In genomic region chr4:104615926-104616325, GRCh38 we compare ENCODE assay signal across 19 cellular contexts.
"Had no signal": no experiment of that assay in that cellular context is flagged by ENCODE, and none has a peak within 500 bp of the region (broad histone marks: within the 10 kb centered on the region; RNA-seq: fewer than 3 reads in every experiment).

No MANE protein-coding gene starts in this region.

- H3K27ac Mint-ChIP-seq: activated naive CD8-positive, alpha-beta T cell; activated T-cell treated with anti-CD3 and anti-CD28 coated beads, Interleukin-2, amount 50 U/mL, for 72 hours; naive thymus-derived CD4-positive, alpha-beta T cell had no signal

- H3K36me3 ChIP-seq: adrenal gland, brain microvascular endothelial cell, esophagus squamous epithelium, spleen had no signal

- H3K27me3 Mint-ChIP-seq: activated naive CD8-positive, alpha-beta T cell; naive thymus-derived CD4-positive, alpha-beta T cell had no signal

- H3K9me3 ChIP-seq: adrenal gland, esophagus squamous epithelium, testis had no signal

- H3K4me1 Mint-ChIP-seq: naive thymus-derived CD4-positive, alpha-beta T cell had no signal

- H3K27me3 ChIP-seq: adrenal gland, brain microvascular endothelial cell, esophagus squamous epithelium, spleen, testis had no signal

- DNase-seq: activated CD4-positive, alpha-beta T cell treated with anti-CD3 and anti-CD28 coated beads for 4 hours; activated CD4-positive, alpha-beta T cell treated with anti-CD3 and anti-CD28 coated beads, Interleukin-2, amount 50 U/mL, for 4 hours; activated effector memory CD4-positive, alpha-beta T cell treated with Interleukin-2 at 50 U/mL for 16 hours; activated naive CD4-positive, alpha-beta T cell treated with Interleukin-2 at 50 U/mL for 16 hours; activated T-cell treated with anti-CD3 and anti-CD28 coated beads for 4 hours; activated T-cell treated with anti-CD3 and anti-CD28 coated beads, Interleukin-2, amount 50 U/mL, for 72 hours; brain microvascular endothelial cell; central memory CD4-positive, alpha-beta T cell; esophagus squamous epithelium; foreskin melanocyte; islet precursor cell; naive thymus-derived CD4-positive, alpha-beta T cell; occipital lobe; spleen; stimulated activated naive CD4-positive, alpha-beta T cell; testis; trophoblast cell had no signal

- H3K36me3 Mint-ChIP-seq: activated naive CD8-positive, alpha-beta T cell; naive thymus-derived CD4-positive, alpha-beta T cell had no signal

- H3K4me3 ChIP-seq: adrenal gland, esophagus squamous epithelium, spleen, testis had no signal

- ATAC-seq: activated T-cell treated with anti-CD3 and anti-CD28 coated beads, Interleukin-2, amount 50 U/mL, for 72 hours; naive thymus-derived CD4-positive, alpha-beta T cell had no signal

- H3K27ac ChIP-seq: adrenal gland, brain microvascular endothelial cell, esophagus squamous epithelium, testis had no signal

- H3K4me1 ChIP-seq: adrenal gland, esophagus squamous epithelium, spleen, testis had no signal

- H3K4me3 Mint-ChIP-seq: activated naive CD8-positive, alpha-beta T cell; activated T-cell treated with anti-CD3 and anti-CD28 coated beads, Interleukin-2, amount 50 U/mL, for 72 hours; naive thymus-derived CD4-positive, alpha-beta T cell had no signal
